In the genomic region with DNA sequence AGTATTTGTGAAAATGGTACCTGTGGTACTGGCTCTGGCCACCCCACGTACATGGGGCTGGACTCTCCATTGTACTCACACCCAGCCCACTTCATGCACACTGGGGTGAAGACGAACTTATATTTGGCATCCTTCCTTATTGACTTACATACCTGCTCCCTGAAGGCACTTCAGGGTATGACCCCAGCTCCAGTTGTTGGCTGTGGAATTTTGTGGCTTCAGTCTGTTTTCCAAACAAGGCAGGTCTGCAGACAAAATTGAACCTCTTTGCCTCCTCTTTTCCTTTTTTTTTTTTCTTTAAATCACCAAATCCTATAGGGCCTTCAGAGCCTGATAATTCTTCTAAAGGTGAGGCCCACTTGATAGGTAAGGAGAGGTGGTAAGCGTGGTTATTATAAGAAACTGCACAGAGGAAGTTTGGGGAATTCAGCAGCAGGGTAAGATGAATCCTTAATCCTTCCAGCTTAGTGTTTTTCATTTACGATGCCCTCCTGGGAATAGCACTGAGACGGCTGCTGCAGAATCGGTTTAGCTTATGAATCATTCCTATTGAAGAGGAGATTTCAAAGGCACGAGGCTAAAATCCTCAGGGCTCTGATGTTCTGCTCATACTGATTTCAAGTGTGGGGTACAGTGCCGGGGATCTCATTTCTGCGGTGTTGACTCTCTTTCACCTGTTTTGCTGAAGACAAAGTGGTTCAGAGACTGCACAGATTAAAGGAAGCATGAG, we compare ENCODE assay signal across 19 cellular contexts. TPM values are rescaled to one million over a fixed set of nuclear protein-coding genes. Genes with fewer than 3 reads are reported as not detected.
A peak's percentile ranks its signal among the peaks of the same experiment; 100 is the strongest.
DNase-seq lines count a peak whose midpoint lies in the region; ATAC-seq and TF ChIP-seq lines count a peak whose summit lies in the region.
"Had no signal": no experiment of that assay in that cellular context is flagged by ENCODE, and none has a peak within 500 bp of the region (broad histone marks: within the 10 kb centered on the region; RNA-seq: fewer than 3 reads in every experiment).

No MANE protein-coding gene starts in this region.

- peak; percentile 27 for DNase-seq in DMS 273 treated with DMSO at 0.1 percent for 48 hours (lab: John Stamatoyannopoulos, UW)
- peak; percentile 64 for DNase-seq in NCI-H2171 (lab: John Stamatoyannopoulos, UW)
- DNase-seq in caudate nucleus (lab: John Stamatoyannopoulos, UW) = peak in 5 of 61 donors; percentile 20 to 42 (median 30)
- no peak for DNase-seq in effector CD8-positive, alpha-beta T cell (lab: John Stamatoyannopoulos, UW)
- no peak for DNase-seq in SIG-M5 (lab: John Stamatoyannopoulos, UW)
- DNase-seq in AG08396 (ENCODE audit: low spot score) = no peak
- DNase-seq: activated CD8-positive, alpha-beta memory T cell treated with anti-CD3 and anti-CD28 coated beads, Interleukin-2, amount 10 ng/mL, durations not matched to agents 7 days and 5 days; DND-41; foreskin melanocyte; H7; lower lobe of right lung; NCI-H1105 treated with DMSO at 0.1 percent for 48 hours; NCI-H510A treated with DMSO at 0.1 percent for 48 hours; stimulated activated CD4-positive, alpha-beta T cell treated with anti-CD3 and anti-CD28 coated beads, Interleukin-4, amount 100 ng/mL, for 4 hours; upper lobe of left lung had no signal

- no peak for TF ChIP-seq EP300 in neural cell (conservative IDR thresholded peaks at IDR 0.05; ENCODE audit: poor library complexity, severe bottlenecking)

- H3K4me2 ChIP-seq in neural cell (ENCODE audit: low read length) = no peak overlapping the region

- peaks cover 20% of the 10 kb centered on the region for H3K36me3 ChIP-seq in neural cell (ENCODE audit: insufficient read depth, low read length)
- H3K36me3 ChIP-seq: lower lobe of right lung, upper lobe of left lung had no signal

- TF ChIP-seq RAD21 in neural cell (conservative IDR thresholded peaks at IDR 0.05) = no peak

- peak overlapping the region; percentile 5 for H3K4me3 ChIP-seq in neural cell (ENCODE audit: low read length)
- H3K4me3 ChIP-seq: lower lobe of right lung, upper lobe of left lung had no signal

- no peaks in the 10 kb centered on the region for H4K20me1 ChIP-seq in neural cell (ENCODE audit: insufficient read depth)

- H3K79me2 ChIP-seq in neural cell (replicated peaks; ENCODE audit: insufficient read depth, low read length) = peaks cover 37% of the 10 kb centered on the region

- no peaks in the 10 kb centered on the region for H3F3A ChIP-seq in neural cell (ENCODE audit: insufficient read depth, low read length, poor library complexity, severe bottlenecking)

- no peaks in the 10 kb centered on the region for H3K9me2 ChIP-seq in neural cell (ENCODE audit: insufficient read depth, low read length)

- no peak for TF ChIP-seq CTCF in neural cell (IDR thresholded peaks at IDR 0.05; ENCODE audit: poor library complexity, severe bottlenecking)

- no peak overlapping the region for H3K9ac ChIP-seq in neural cell (ENCODE audit: low read length)

- no peak overlapping the region for H2AFZ ChIP-seq in neural cell (ENCODE audit: low read depth, low read length)

- no peaks in the 10 kb centered on the region for H3K27me3 ChIP-seq in neural cell (ENCODE audit: insufficient read depth, low read depth, low read length)
- H3K27me3 ChIP-seq: upper lobe of left lung had no signal

- ATAC-seq in HG03457 (IDR thresholded peaks at IDR 0.05; ENCODE audit: unreplicated experiment) = no peak
- ATAC-seq: activated CD4-positive, CD25-positive, alpha-beta regulatory T cell treated with anti-CD3 and anti-CD28 coated beads, Interleukin-2, amount 50 U/mL, for 24 hours; activated CD8-positive, alpha-beta memory T cell treated with anti-CD3 and anti-CD28 coated beads, Interleukin-2, amount 10 ng/mL, durations not matched to agents 7 days and 5 days; lower lobe of right lung; sciatic nerve had no signal

- H3K27ac ChIP-seq in caudate nucleus (ENCODE audit: low read depth, low read length) (peak overlapping the region; percentile 25), neural cell (ENCODE audit: low read length) (peak overlapping the region; percentile 35)
- H3K27ac ChIP-seq: lower lobe of right lung, upper lobe of left lung had no signal

- H3K9me3 ChIP-seq in neural cell (ENCODE audit: low read length) = no peaks in the 10 kb centered on the region
- H3K9me3 ChIP-seq: lower lobe of right lung, upper lobe of left lung had no signal

TF ChIP-seq in neural cell, 6 proteins besides CTCF, POLR2A, EP300 and RAD21:
- TF ChIP-seq MXI1 (conservative IDR thresholded peaks at IDR 0.05; ENCODE audit: poor library complexity, severe bottlenecking) = no peak
- TF ChIP-seq SMC3 (conservative IDR thresholded peaks at IDR 0.05; ENCODE audit: poor library complexity) = peak; percentile 23

RNA-seq across cellular contexts. Expression of gene KIF5C, which starts 55.2 kb away (rescaled TPM):
- 515 and 527 TPM in 2 replicates for polyA plus RNA-seq in neural cell
- 859 and 938 TPM in 2 replicates for polyA minus RNA-seq in neural cell

Comparison
In these comparisons a context has a peak if more than half of its experiments do, and no peak if none do; other contexts are left out.
1. DNase-seq: peak in DMS 273 treated with DMSO at 0.1 percent for 48 hours (single experiment) and NCI-H2171 (single experiment); none in effector CD8-positive, alpha-beta T cell (single experiment), SIG-M5 (single experiment) and AG08396 (single experiment).